Comparison of ENCODE assay signal across 8 cellular contexts in the genomic region with DNA sequence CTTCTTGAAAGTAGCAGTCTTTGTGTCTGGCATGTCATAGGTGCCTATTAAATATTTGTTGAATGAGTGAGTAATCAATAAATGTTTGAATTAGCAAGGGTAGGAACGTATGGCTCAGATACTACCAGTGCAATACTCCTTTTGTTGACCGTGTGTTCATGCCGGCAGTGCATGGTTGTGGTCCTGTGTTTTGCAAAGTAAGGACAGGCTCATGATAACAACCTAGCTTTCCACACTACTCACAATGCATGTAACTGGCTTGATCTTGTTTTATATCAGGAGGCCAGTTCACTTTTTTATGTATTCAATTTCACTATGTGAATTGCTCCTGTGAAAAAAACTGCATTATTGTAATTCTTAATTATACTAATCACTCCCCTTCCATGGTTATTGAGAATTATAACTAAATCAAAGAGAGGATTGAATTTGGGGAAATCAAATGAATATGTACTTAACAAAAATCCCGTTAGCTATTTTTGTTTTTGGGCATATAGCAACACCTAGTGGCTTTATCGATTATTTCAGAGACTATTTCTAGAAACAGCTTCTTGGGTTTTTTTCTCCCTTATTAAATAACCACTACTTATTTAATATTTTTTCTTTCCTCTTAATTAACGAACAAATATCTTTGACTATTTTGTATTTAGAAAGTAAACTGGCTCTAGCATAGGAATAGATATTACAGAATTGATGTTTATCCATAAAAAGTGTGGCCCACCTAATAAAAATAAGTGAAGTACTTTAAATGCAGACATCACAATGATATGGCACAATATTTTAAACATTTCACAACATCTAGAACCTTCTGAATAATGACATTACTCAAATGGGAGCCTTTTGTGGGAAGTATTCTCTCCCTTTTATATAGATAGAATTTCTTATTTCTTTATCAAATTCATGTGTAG.
DNase-seq lines count a peak whose midpoint lies in the region; ATAC-seq, FAIRE-seq and TF ChIP-seq lines count a peak whose summit lies in the region.

No MANE protein-coding gene starts in this region.

- no peak overlapping the region for H3K9ac ChIP-seq in GM23248

- peak; percentile 87 for FAIRE-seq in TTC549 (lab: Jason Lieb, UNC)

- 0 out of 2 replicates have a peak, but pooled peaks cover 7% of the 10 kb centered on the region for H3F3A ChIP-seq in GM23248 (ENCODE audit: insufficient read depth)

- no peaks in the 10 kb centered on the region for H4K20me1 ChIP-seq in GM23248 (ENCODE audit: insufficient read depth)

- no peaks in the 10 kb centered on the region for H3K79me2 ChIP-seq in GM23248 (ENCODE audit: insufficient read depth)

- H3K9me2 ChIP-seq in GM23248 (ENCODE audit: insufficient read depth), result no peaks in the 10 kb centered on the region

- DNase-seq in ACHN (peak; percentile 25), GM23248 (peak; percentile 55), iPS-NIHi7 (ENCODE audit: extremely low spot score) (peak; percentile 10), upper lobe of right lung (no peak), NCI-H128 (lab: John Stamatoyannopoulos, UW; ENCODE audit: unreplicated experiment) (no peak)

- H3K36me3 ChIP-seq in GM23248 (ENCODE audit: low read depth) (no peaks in the 10 kb centered on the region), upper lobe of right lung (no peaks in the 10 kb centered on the region)

- 37 to 42% methylated on average over 6 of the region's 6 CpGs for WGBS in GM23248 (ENCODE audit: low coverage in 1 of 2, low lambda C conversion rate in 2 of 2, missing lambda C conversion rate in 2 of 2), 2 experiments

- H3K27me3 ChIP-seq in GM23248 (replicated peaks; ENCODE audit: insufficient read depth), result no peaks in the 10 kb centered on the region
- H3K27me3 ChIP-seq in upper lobe of right lung, result no peaks in the 10 kb centered on the region

- intact Hi-C loops in upper lobe of right lung (cut with DNase I), result loop anchor here (10.0 kb wide), 1 partner anchor 56 kb away; no protein-coding TSS in a partner anchor

- H3K27ac ChIP-seq in GM23248 (no peak overlapping the region), upper lobe of right lung (no peak overlapping the region)

- H3K9me3 ChIP-seq in GM23248 (ENCODE audit: low read depth) (no peaks in the 10 kb centered on the region), upper lobe of right lung (no peaks in the 10 kb centered on the region)

- peak; percentile 58 for TF ChIP-seq CTCF in upper lobe of right lung (IDR thresholded peaks at IDR 0.05)

- H3K4me2 ChIP-seq in GM23248 (ENCODE audit: unreplicated experiment), result no peak overlapping the region

- H3K4me1 ChIP-seq in GM23248 (ENCODE audit: insufficient read depth) (no peaks in the 10 kb centered on the region), upper lobe of right lung (no peaks in the 10 kb centered on the region)

- no peak overlapping the region for H3K4me3 ChIP-seq in GM23248
- H3K4me3 ChIP-seq in upper lobe of right lung, result no peak overlapping the region

- in situ Hi-C loops in ACHN (cut with HindIII; ENCODE audit: low pct_ligation_motif_present, low pct_unique_long_range_greater_than_20kb, low sequenced_read_pairs), result no loop called here
- in situ Hi-C loops in GM23248 (cut with MboI), result no loop called here

- ATAC-seq in upper lobe of right lung (no peak), HG03520 (IDR thresholded peaks at IDR 0.05; ENCODE audit: unreplicated experiment) (no peak), HG03097 (IDR thresholded peaks at IDR 0.05; ENCODE audit: low FRiP score, unreplicated experiment) (no peak)

- H2AFZ ChIP-seq in GM23248, result no peak overlapping the region

Comparison
In these comparisons a context has a peak if more than half of its experiments do, and no peak if none do; other contexts are left out.
1. DNase-seq: peak in ACHN (single experiment), GM23248 (single experiment) and iPS-NIHi7 (single experiment); none in upper lobe of right lung (single experiment) and NCI-H128 (single experiment).